33 cellular contexts compared by ENCODE assay signal in genomic region chr5:32783658-32784057, GRCh38.
"Had no signal": no experiment of that assay in that cellular context is flagged by ENCODE, and none has a peak within 500 bp of the region (broad histone marks: within the 10 kb centered on the region; RNA-seq: fewer than 3 reads in every experiment).

No MANE protein-coding gene starts in this region.

- H3K27ac ChIP-seq: adrenal gland, ascending aorta, body of pancreas, brain microvascular endothelial cell, breast epithelium, cardiac muscle cell had no signal

- ATAC-seq: activated naive CD4-positive, alpha-beta T cell treated with anti-CD3 and anti-CD28 coated beads, Interleukin-2, amount 50 U/mL, for 72 hours; activated naive CD8-positive, alpha-beta T cell treated with anti-CD3 and anti-CD28 coated beads, Interleukin-2, amount 50 U/mL, for 24 hours; activated T-cell treated with anti-CD3 and anti-CD28 coated beads, Interleukin-2, amount 50 U/mL, for 4 hours; activated T-cell treated with anti-CD3 and anti-CD28 coated beads, Interleukin-2, amount 50 U/mL, for 72 hours; activated T-helper 17 cell treated with anti-CD3 and anti-CD28 coated beads, Interleukin-2, amount 50 U/mL, for 72 hours; body of pancreas had no signal

- FAIRE-seq: astrocyte, bronchial epithelial cell had no signal

- H3K4me1 ChIP-seq: adrenal gland, body of pancreas, breast epithelium had no signal

- H3K9me3 ChIP-seq: adrenal gland, ascending aorta, body of pancreas, breast epithelium had no signal

- DNase-seq: activated effector memory CD4-positive, alpha-beta T cell treated with anti-CD3 and anti-CD28 coated beads, Interleukin-2, amount 50 U/mL, for 16 hours; activated effector memory CD4-positive, alpha-beta T cell treated with Interleukin-2 at 50 U/mL for 16 hours; activated gamma-delta T cell; activated gamma-delta T cell treated with Interleukin-2 at 50 U/mL for 16 hours; activated naive CD4-positive, alpha-beta T cell; activated naive CD4-positive, alpha-beta T cell treated with anti-CD3 and anti-CD28 coated beads for 36 hours; activated naive CD4-positive, alpha-beta T cell treated with anti-CD3 and anti-CD28 coated beads, Interleukin-2, amount 10 ng/mL, durations not matched to agents 7 days and 5 days; activated naive CD4-positive, alpha-beta T cell treated with anti-CD3 and anti-CD28 coated beads, Interleukin-2, amount 50 U/mL, for 16 hours; activated naive CD4-positive, alpha-beta T cell treated with Interleukin-2 at 50 U/mL for 16 hours; activated naive CD8-positive, alpha-beta T cell treated with anti-CD3 and anti-CD28 coated beads for 36 hours; activated naive CD8-positive, alpha-beta T cell treated with anti-CD3 and anti-CD28 coated beads, Interleukin-2, amount 10 ng/mL, durations not matched to agents 7 days and 5 days; activated naive CD8-positive, alpha-beta T cell treated with anti-CD3 and anti-CD28 coated beads, Interleukin-2, amount 50 U/mL, for 24 hours; activated T-cell treated with anti-CD3 and anti-CD28 coated beads, Interleukin-2, amount 50 U/mL, for 24 hours; activated T-cell treated with anti-CD3 and anti-CD28 coated beads, Interleukin-2, amount 50 U/mL, for 4 hours; activated T-cell treated with anti-CD3 and anti-CD28 coated beads, Interleukin-2, amount 50 U/mL, for 48 hours; activated T-cell treated with anti-CD3 and anti-CD28 coated beads, Interleukin-2, amount 50 U/mL, for 72 hours; adrenal gland; amniotic stem cell; amygdala; anterior cingulate cortex; aorta; body of pancreas; brain microvascular endothelial cell; caudate nucleus; central memory CD4-positive, alpha-beta T cell; cerebellar nuclear complex had no signal

- H3K36me3 ChIP-seq: adrenal gland, brain microvascular endothelial cell, breast epithelium, cardiac muscle cell had no signal

- H3K4me3 ChIP-seq: adrenal gland, ascending aorta, body of pancreas, breast epithelium, cardiac muscle cell had no signal

- H3K27me3 ChIP-seq: adrenal gland, ascending aorta, body of pancreas, brain microvascular endothelial cell had no signal
